In the genomic region with DNA sequence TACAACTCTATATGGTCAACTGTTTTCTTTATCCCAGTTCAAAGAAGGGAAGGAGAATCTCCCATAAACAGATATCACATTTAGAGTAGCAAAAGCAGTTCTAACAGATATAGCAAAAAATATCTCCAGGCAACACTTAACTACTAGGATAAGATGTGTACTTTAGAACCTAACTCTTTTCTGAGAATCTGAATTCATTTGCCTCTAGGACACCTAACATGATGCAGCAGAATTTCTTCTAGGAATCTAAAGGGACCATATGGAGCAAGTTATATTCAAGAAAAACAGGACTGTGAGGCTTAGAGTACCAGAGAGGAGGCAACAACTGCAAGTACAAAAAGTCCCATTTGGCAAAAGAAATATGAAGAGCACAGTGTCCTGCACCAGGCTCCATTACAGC, we compare ENCODE assay signal across 8 cellular contexts.
"Had no signal": no experiment of that assay in that cellular context is flagged by ENCODE, and none has a peak within 500 bp of the region (broad histone marks: within the 10 kb centered on the region; RNA-seq: fewer than 3 reads in every experiment).

No MANE protein-coding gene starts in this region.

- H3K4me3 ChIP-seq: GM12878 had no signal

- FAIRE-seq: G401.6, GM12878, GM12891, GM12892, GM18507, GM19239 had no signal

- DNase-seq: GDM1, GF-D8 had no signal

- ATAC-seq: GM12878 had no signal
